Comparison of ENCODE assay signal across 1 cellular context in genomic region chr12:120909633-120910318, GRCh38.
TF ChIP-seq lines count a peak whose summit lies in the region.

No MANE protein-coding gene starts in this region.

TF ChIP-seq in K562, 482 proteins besides CTCF, POLR2A, EP300 and RAD21:
- TF ChIP-seq RERE (CRISPR knock-in tag; IDR thresholded peaks at IDR 0.05; ENCODE audit: borderline replicate concordance) (no peak), NCOA6 (IDR thresholded peaks at IDR 0.05) (no peak), PTBP1 (IDR thresholded peaks at IDR 0.05; ENCODE audit: low read depth, low read length) (no peak), SFPQ (IDR thresholded peaks at IDR 0.05; ENCODE audit: low read depth, low read length) (no peak), ESRRA (IDR thresholded peaks at IDR 0.05; ENCODE audit: borderline replicate concordance, low read depth) (no peak), MTA2 (IDR thresholded peaks at IDR 0.05; ENCODE audit: low read depth) (no peak), DMBX1 (CRISPR knock-in tag; IDR thresholded peaks at IDR 0.05; ENCODE audit: borderline replicate concordance) (no peak), MYNN (IDR thresholded peaks at IDR 0.05) (no peak), MYNN (CRISPR knock-in tag; IDR thresholded peaks at IDR 0.05) (no peak), SRSF9 (IDR thresholded peaks at IDR 0.05; ENCODE audit: borderline replicate concordance, low read depth, low read length) (no peak)
